14 cellular contexts compared by ENCODE assay signal in the genomic region with DNA sequence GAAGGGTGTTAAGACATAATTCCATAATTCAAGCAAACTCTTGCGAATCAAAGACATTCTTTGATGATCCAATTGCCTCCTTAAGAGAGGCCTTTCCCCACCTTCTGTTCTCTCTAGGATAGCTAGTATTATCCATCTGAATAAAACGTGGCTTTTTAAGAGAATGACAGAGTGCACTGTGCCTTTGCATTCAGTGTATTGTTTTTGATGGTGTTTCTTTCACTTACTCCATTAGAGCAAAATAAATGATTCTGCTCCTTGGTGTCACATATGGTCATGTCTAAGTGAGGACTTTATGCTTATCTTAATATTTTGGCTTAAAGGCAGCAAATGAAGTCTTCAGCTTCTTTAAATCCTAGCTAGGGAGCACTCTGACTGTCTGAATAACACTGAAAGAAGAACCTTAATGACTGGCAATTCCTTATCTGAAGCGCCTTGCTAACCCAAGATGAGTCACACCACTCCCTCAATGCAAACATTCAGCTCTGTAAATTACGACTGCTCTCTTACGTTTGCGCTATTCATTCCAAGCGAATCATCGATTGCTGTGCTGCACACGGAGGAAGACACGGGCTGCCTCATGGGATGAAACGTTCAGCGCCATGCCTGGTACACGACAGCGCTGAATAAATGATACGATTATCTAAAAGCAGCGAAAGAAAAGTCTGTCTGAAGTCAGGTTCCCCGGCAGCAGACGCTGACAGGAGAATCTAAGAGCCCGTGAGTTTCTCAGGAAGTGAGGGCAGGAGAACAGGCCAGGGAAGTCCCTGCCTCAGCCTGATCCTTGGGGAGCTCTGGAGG. TPM values are rescaled to one million over a fixed set of nuclear protein-coding genes. Genes with fewer than 3 reads are reported as not detected.
DNase-seq lines count a peak whose midpoint lies in the region; ATAC-seq, FAIRE-seq and TF ChIP-seq lines count a peak whose summit lies in the region.
"Had no signal": no experiment of that assay in that cellular context is flagged by ENCODE, and none has a peak within 500 bp of the region (broad histone marks: within the 10 kb centered on the region; RNA-seq: fewer than 3 reads in every experiment).

No MANE protein-coding gene starts in this region.

- POLR2A ChIA-PET in K562 (lab: Yijun Ruan, JAX): interaction anchor here (0.7 to 1.3 kb wide), 5 partner anchors 13 to 1269 kb away, joined by 3 to 4 read pairs (median 3); no protein-coding TSS in a partner anchor
- POLR2A ChIA-PET in activated CD4-positive, alpha-beta T cell treated with anti-CD3 and anti-CD28 coated beads for 36 hours (lab: Charles Lee): interaction anchor here (0.7 kb wide), 1 partner anchor 80 kb away, joined by 3 read pairs; no protein-coding TSS in a partner anchor

- H3K4me2 ChIP-seq in K562 (ENCODE audit: insufficient read depth, low read length): peak overlapping the region; percentile 78

- peaks cover 5% of the 10 kb centered on the region for H3K9me3 Mint-ChIP-seq in type B pancreatic cell
- H3K9me3 Mint-ChIP-seq in activated CD4-positive, alpha-beta T cell treated with anti-CD3 and anti-CD28 coated beads for 36 hours (ENCODE audit: low read depth): no peaks in the 10 kb centered on the region
- H3K9me3 Mint-ChIP-seq: immature natural killer cell had no signal

- no peak overlapping the region for H3K27ac Mint-ChIP-seq in type B pancreatic cell
- H3K27ac Mint-ChIP-seq in activated CD4-positive, alpha-beta T cell treated with anti-CD3 and anti-CD28 coated beads for 36 hours: no peak overlapping the region
- H3K27ac Mint-ChIP-seq: immature natural killer cell had no signal

- H3K9me3 ChIP-seq in K562 (replicated peaks; ENCODE audit: control insufficient read depth, insufficient read depth, low read depth, low read length): no peaks in the 10 kb centered on the region
- no peaks in the 10 kb centered on the region for H3K9me3 ChIP-seq in mesodermal cell (ENCODE audit: control insufficient read depth, low read length)
- H3K9me3 ChIP-seq: prostate gland had no signal

- peak; percentile 99 for FAIRE-seq in K562 (lab: Jason Lieb, UNC)

- TF ChIP-seq EP300 in K562 (IDR thresholded peaks at IDR 0.05; ENCODE audit: low read length): peak; percentile 85

- no peaks in the 10 kb centered on the region for H3K36me3 Mint-ChIP-seq in type B pancreatic cell
- no peaks in the 10 kb centered on the region for H3K36me3 Mint-ChIP-seq in activated CD4-positive, alpha-beta T cell treated with anti-CD3 and anti-CD28 coated beads for 36 hours (ENCODE audit: low read depth)
- H3K36me3 Mint-ChIP-seq: immature natural killer cell had no signal

- CTCF ChIA-PET in K562 (lab: Yijun Ruan, JAX; ENCODE audit: low intra/inter-chr PET ratio): no interaction called here
- CTCF ChIA-PET in activated CD4-positive, alpha-beta T cell treated with anti-CD3 and anti-CD28 coated beads for 36 hours (lab: Charles Lee): no interaction called here

- intact Hi-C loops in K562 (cut with micrococcal nuclease): no loop called here
- intact Hi-C loops in activated CD4-positive, alpha-beta T cell treated with anti-CD3 and anti-CD28 coated beads for 36 hours (cut with DNase I, micrococcal nuclease): no loop called here

- no peaks in the 10 kb centered on the region for H3K4me1 Mint-ChIP-seq in type B pancreatic cell (ENCODE audit: unreplicated experiment)
- H3K4me1 Mint-ChIP-seq in activated CD4-positive, alpha-beta T cell treated with anti-CD3 and anti-CD28 coated beads for 36 hours: no peaks in the 10 kb centered on the region
- H3K4me1 Mint-ChIP-seq: immature natural killer cell had no signal

- no peaks in the 10 kb centered on the region for H3K27me3 Mint-ChIP-seq in type B pancreatic cell
- no peaks in the 10 kb centered on the region for H3K27me3 Mint-ChIP-seq in activated CD4-positive, alpha-beta T cell treated with anti-CD3 and anti-CD28 coated beads for 36 hours

- no peak overlapping the region for H3K4me3 Mint-ChIP-seq in type B pancreatic cell
- H3K4me3 Mint-ChIP-seq in activated CD4-positive, alpha-beta T cell treated with anti-CD3 and anti-CD28 coated beads for 36 hours: no peak overlapping the region
- H3K4me3 Mint-ChIP-seq: immature natural killer cell had no signal

- DNase-seq in ELF-1 (ENCODE audit: low read depth, low spot score): peak; percentile 46
- peak; percentile 61 for DNase-seq in NCI-H2227 treated with DMSO at 0.1 percent for 48 hours (lab: John Stamatoyannopoulos, UW)
- peak; percentile 67 to 90 (median 78) for DNase-seq in K562 (ENCODE audit: extremely low read depth in 1 of 4, low spot score in 3 of 4)
- no peak for DNase-seq in NCI-H1694 treated with DMSO at 0.1 percent for 48 hours (lab: John Stamatoyannopoulos, UW)
- DNase-seq in type B pancreatic cell (ENCODE audit: extremely low spot score, unreplicated experiment): no peak
- DNase-seq in activated CD4-positive, alpha-beta T cell treated with anti-CD3 and anti-CD28 coated beads for 36 hours: no peak
- DNase-seq: activated naive CD4-positive, alpha-beta T cell treated with Interleukin-2 at 50 U/mL for 16 hours; immature natural killer cell; stimulated activated CD4-positive, alpha-beta T cell treated with anti-CD3 and anti-CD28 coated beads, Interleukin-2, amount 100 ng/mL, for 48 hours; stimulated activated naive CD4-positive, alpha-beta T cell treated with Interleukin-2 at 50 U/mL for 16 hours; T1000 had no signal

- TF ChIP-seq CTCF in K562 (IDR thresholded peaks at IDR 0.05 in 2 of 3, conservative IDR thresholded peaks at IDR 0.05 in 1 of 3; ENCODE audit: insufficient read depth in 2 of 3, low read depth in 1 of 3, low read length in 3 of 3): 0 out of 6 replicates have a peak, but pooled peaks of 1 of the 3 experiments have one; percentile 6
- no peak for TF ChIP-seq CTCF in type B pancreatic cell (conservative IDR thresholded peaks at IDR 0.05)

- in situ Hi-C loops in K562 (cut with MboI): no loop called here

- H2AFZ ChIP-seq in K562 (ENCODE audit: low read depth, low read length): peak overlapping the region; percentile 97

- no peaks in the 10 kb centered on the region for H3K9me1 ChIP-seq in K562 (ENCODE audit: control insufficient read depth, insufficient read depth, low read length)

- H4K20me1 ChIP-seq in K562 (replicated peaks; ENCODE audit: control insufficient read depth, insufficient read depth, low read length): no peaks in the 10 kb centered on the region

- TF ChIP-seq RAD21 in K562 (CRISPR knock-in tag; conservative IDR thresholded peaks at IDR 0.05 in 1 of 2, IDR thresholded peaks at IDR 0.05 in 1 of 2): peak in 1 of 2 experiments; percentile 19; a peak in 1 of 4 replicates

- 2% methylated on average over 19 of the region's 19 CpGs for WGBS in K562 (ENCODE audit: insufficient coverage, low coverage, missing lambda C conversion rate)
- WGBS in mesodermal cell (ENCODE audit: insufficient coverage in 2 of 2), 2 experiments: 70 to 81% methylated on average over 14 to 17 of the region's 19 CpGs

- H3K79me2 ChIP-seq in K562 (ENCODE audit: control insufficient read depth, insufficient read depth, low read length): no peaks in the 10 kb centered on the region

- H3K36me3 ChIP-seq in K562 (ENCODE audit: control insufficient read depth, insufficient read depth, low read length) (no peaks in the 10 kb centered on the region), mesodermal cell (ENCODE audit: control insufficient read depth, insufficient read depth, low read length) (no peaks in the 10 kb centered on the region)
- H3K36me3 ChIP-seq: prostate gland had no signal

- H3K27ac ChIP-seq in K562 (ENCODE audit: extremely low read depth, low read depth, low read length) (peak overlapping the region; percentile 96), mesodermal cell (ENCODE audit: low read depth, low read length, severe bottlenecking) (peak overlapping the region; percentile 67)
- H3K27ac ChIP-seq: prostate gland had no signal

- no peak; the same call in 1 of the 2 replicates for TF ChIP-seq POLR2A in K562 (conservative IDR thresholded peaks at IDR 0.05)

- no peaks in the 10 kb centered on the region for H3K27me3 ChIP-seq in K562 (ENCODE audit: control insufficient read depth in 2 of 2, insufficient read depth in 2 of 2, low read length in 2 of 2)

- peak; percentile 97 for ATAC-seq in K562
- no peak for ATAC-seq in HG02870 (IDR thresholded peaks at IDR 0.05; ENCODE audit: unreplicated experiment)
- no peak for ATAC-seq in activated CD4-positive, alpha-beta T cell treated with anti-CD3 and anti-CD28 coated beads for 36 hours

- peak overlapping the region; percentile 78 to 87; a peak in 3 of 4 replicates for H3K9ac ChIP-seq in K562 (ENCODE audit: insufficient read depth in 1 of 2, low read depth in 2 of 2, low read length in 2 of 2)

- BruUV-seq in K562 (replicated peaks; lab: Mats Ljungman, UMichigan): no TSS peak

- H3K4me1 ChIP-seq in K562 (replicated peaks in 1 of 2; ENCODE audit: control insufficient read depth in 2 of 2, insufficient read depth in 2 of 2, low read length in 2 of 2) (peaks cover 10 to 13% of the 10 kb centered on the region in 2 experiments; a peak in 4 of 5 replicates), mesodermal cell (ENCODE audit: control insufficient read depth, insufficient read depth, low read length, poor library complexity, severe bottlenecking) (peaks cover 11% of the 10 kb centered on the region)
- H3K4me1 ChIP-seq: prostate gland had no signal

- H3K4me3 ChIP-seq in K562 (peak overlapping the region; percentile 16; the same call in 1 of the 2 replicates), mesodermal cell (ENCODE audit: extremely low read depth, insufficient read depth, low read length, poor library complexity, severe bottlenecking) (no peak overlapping the region)
- H3K4me3 ChIP-seq: prostate gland had no signal

RNA-seq across cellular contexts. Expression of a gene that starts 35.1 kb away (rescaled TPM):
- 10.6 and 14.7 TPM in 2 replicates for total RNA-seq in K562 (2011; cell fraction: chromatin; rRNA removed; ENCODE audit: low replicate concordance)
- 9.5 and 10.9 TPM in 2 replicates for total RNA-seq in K562 (2011; cell fraction: nucleolus; rRNA removed)
- total RNA-seq in K562 (2011; cell fraction: nucleoplasm; rRNA removed): 8.4 and 10.3 TPM in 2 replicates
- 10.9 and 12.8 TPM in 2 replicates for total RNA-seq in K562 (2014; rRNA removed)
- 12.1 and 13.5 TPM in 2 replicates for total RNA-seq in K562 (2014; rRNA removed; fragmentation: Illumina TruSeq; extraction: Trizol)
- total RNA-seq in K562 (2015; rRNA removed; fragmentation: Illumina TruSeq; extraction: Trizol): 13.0 TPM in 2 replicates
- 13.7 and 15.0 TPM in 2 replicates for total RNA-seq in K562 (2021)
- 29.1 and 35.6 TPM in 2 replicates for polyA plus RNA-seq in K562 (2011; rRNA removed)
- polyA plus RNA-seq in K562 (2011; cell fraction: cytosol; rRNA removed): 26.4 and 29.0 TPM in 2 replicates
- polyA plus RNA-seq in K562 (2011; cell fraction: nucleus; rRNA removed): 42.5 and 45.2 TPM in 2 replicates
- 13.6 and 25.7 TPM in 2 replicates for polyA plus RNA-seq in K562 (2012)
- polyA plus RNA-seq in K562 (2014; fragmentation: Illumina TruSeq; extraction: Trizol): 17.7 and 20.3 TPM in 2 replicates
- 10 to 100 TPM; 16.9 to 23.8 TPM for polyA plus RNA-seq in K562 (2014; fragmentation: Nextera tagmentation; extraction: Ambion mirVana)
- polyA plus RNA-seq in K562 (2014; rRNA removed): 15.1 and 18.4 TPM in 2 replicates
- polyA minus RNA-seq in K562 (2011; rRNA and poly(A)+ RNA removed): 26.0 and 26.4 TPM in 2 replicates
- polyA minus RNA-seq in K562 (2011; cell fraction: cytosol; rRNA and poly(A)+ RNA removed): 8.1 and 13.3 TPM in 2 replicates
- polyA minus RNA-seq in K562 (2011; cell fraction: nucleus; rRNA and poly(A)+ RNA removed): 11.2 and 13.4 TPM in 2 replicates
- 21.1 TPM for polyA plus RNA-seq in mesodermal cell (2013, experiment 1 of 2)
- polyA plus RNA-seq in mesodermal cell (2013, experiment 2 of 2): 19.1 TPM
- 18.7 and 19.8 TPM in 2 replicates for total RNA-seq in type B pancreatic cell (ENCODE audit: low replicate concordance)
- total RNA-seq in activated CD4-positive, alpha-beta T cell treated with anti-CD3 and anti-CD28 coated beads for 36 hours: 10 to 100 TPM; 14.9 to 15.6 TPM

Comparison
In these comparisons a context has a peak if more than half of its experiments do, and no peak if none do; other contexts are left out.
1. DNase-seq: peak in ELF-1 (single experiment), NCI-H2227 treated with DMSO at 0.1 percent for 48 hours (single experiment) and K562 (4 of 4); none in NCI-H1694 treated with DMSO at 0.1 percent for 48 hours (single experiment), type B pancreatic cell (single experiment) and activated CD4-positive, alpha-beta T cell treated with anti-CD3 and anti-CD28 coated beads for 36 hours (single experiment).